Comparison of ENCODE assay signal across 1 cellular context in the genomic region with DNA sequence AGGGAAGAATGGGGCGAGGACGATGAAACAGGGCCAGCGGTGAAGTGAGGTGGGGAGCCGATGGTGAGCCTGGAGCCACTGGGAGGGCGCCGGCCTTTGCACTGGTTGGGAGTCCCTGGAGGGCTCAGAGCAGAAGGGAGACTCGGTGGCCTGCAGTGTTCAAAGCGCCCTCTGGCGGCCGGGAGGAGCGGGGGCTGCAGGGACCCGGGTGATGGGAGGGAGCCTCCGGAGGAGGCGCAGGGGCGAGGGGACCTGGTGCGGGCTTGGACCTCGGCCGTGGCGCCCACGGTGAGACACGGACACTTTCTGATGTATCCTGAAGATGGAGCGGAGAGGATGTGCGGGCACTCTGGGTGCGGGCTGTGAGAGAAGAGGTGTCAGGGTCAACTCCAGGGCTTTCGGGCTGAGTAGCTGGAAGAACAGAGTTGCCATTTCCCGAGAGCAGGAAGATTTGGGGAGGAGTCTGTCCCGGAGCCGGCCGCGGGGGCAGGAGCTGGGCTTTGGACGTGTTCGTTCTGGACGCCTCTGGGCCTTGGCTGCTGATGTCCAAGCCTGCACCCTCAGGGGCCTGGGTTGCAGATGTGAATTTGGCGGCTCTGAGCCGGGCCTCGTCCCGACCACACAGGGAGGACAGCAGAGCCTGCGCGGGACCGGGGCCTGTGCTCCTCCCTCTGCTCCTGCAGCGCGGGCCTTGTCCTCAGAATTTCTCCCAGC.
A peak's percentile ranks its signal among the peaks of the same experiment; 100 is the strongest.
TF ChIP-seq lines count a peak whose summit lies in the region.

No MANE protein-coding gene starts in this region.

TF ChIP-seq in HCT116, 20 proteins besides CTCF, POLR2A, EP300 and RAD21 (continued from another document):
- TF ChIP-seq, protein P1, sequence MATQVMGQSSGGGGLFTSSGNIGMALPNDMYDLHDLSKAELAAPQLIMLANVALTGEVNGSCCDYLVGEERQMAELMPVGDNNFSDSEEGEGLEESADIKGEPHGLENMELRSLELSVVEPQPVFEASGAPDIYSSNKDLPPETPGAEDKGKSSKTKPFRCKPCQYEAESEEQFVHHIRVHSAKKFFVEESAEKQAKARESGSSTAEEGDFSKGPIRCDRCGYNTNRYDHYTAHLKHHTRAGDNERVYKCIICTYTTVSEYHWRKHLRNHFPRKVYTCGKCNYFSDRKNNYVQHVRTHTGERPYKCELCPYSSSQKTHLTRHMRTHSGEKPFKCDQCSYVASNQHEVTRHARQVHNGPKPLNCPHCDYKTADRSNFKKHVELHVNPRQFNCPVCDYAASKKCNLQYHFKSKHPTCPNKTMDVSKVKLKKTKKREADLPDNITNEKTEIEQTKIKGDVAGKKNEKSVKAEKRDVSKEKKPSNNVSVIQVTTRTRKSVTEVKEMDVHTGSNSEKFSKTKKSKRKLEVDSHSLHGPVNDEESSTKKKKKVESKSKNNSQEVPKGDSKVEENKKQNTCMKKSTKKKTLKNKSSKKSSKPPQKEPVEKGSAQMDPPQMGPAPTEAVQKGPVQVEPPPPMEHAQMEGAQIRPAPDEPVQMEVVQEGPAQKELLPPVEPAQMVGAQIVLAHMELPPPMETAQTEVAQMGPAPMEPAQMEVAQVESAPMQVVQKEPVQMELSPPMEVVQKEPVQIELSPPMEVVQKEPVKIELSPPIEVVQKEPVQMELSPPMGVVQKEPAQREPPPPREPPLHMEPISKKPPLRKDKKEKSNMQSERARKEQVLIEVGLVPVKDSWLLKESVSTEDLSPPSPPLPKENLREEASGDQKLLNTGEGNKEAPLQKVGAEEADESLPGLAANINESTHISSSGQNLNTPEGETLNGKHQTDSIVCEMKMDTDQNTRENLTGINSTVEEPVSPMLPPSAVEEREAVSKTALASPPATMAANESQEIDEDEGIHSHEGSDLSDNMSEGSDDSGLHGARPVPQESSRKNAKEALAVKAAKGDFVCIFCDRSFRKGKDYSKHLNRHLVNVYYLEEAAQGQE (IDR thresholded peaks at IDR 0.05; ENCODE audit: low read depth) = no peak
- TF ChIP-seq EZH2phosphoT487 (IDR thresholded peaks at IDR 0.05; ENCODE audit: borderline replicate concordance) (no peak), YY1 (IDR thresholded peaks at IDR 0.05; ENCODE audit: extremely low read depth, insufficient replicate concordance, low read depth, low read length) (peak; percentile 52)
- TF ChIP-seq, protein P2, sequence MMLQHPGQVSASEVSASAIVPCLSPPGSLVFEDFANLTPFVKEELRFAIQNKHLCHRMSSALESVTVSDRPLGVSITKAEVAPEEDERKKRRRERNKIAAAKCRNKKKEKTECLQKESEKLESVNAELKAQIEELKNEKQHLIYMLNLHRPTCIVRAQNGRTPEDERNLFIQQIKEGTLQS (IDR thresholded peaks at IDR 0.05) = no peak
